Comparison of ENCODE assay signal across 1 cellular context in the genomic region with DNA sequence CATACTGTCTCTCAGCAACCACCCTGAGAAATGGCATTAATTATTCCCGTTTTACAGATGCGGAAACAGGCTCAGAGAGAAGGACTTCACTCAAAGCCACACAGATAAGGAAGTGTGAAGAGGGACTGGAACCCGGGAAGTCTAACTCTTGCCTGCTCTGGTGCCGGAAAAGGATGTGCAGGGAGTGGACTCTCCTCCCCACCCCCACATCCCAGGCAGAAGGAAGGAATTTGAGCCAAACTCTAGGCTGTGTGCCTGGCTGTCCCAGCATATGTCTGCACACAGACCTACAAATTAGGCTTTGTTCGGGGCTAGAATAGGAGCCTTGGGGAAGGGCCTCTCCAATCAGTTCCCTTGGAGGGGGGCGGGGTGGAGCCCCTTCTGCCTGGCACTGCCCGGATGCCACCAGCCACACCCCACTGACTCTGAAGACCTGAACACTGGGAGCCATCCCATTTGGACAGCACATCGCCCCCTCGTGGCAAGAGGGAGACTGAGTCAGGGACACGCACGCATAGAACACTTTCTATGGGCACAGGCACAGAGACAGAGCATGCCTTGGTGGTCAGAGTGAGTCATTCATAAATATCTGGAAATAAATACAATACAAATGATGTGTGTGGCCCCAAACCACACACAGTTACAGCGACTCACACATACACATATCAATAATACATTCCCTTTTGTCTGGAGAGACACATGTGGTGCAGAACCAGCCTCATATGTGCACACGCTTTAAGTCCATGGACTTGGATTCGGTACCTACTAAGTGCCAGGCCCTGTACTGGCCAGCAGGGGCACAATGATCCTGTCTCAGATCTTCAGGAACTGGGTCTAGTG.
TF ChIP-seq lines count a peak whose summit lies in the region.

No MANE protein-coding gene starts in this region.

TF ChIP-seq in HepG2, 621 proteins besides CTCF, POLR2A, EP300 and RAD21 (continued from another document):
- TF ChIP-seq MYC (CRISPR knock-in tag; IDR thresholded peaks at IDR 0.05; ENCODE audit: borderline replicate concordance) = peak; percentile 67; the same call in 1 of the 2 replicates
- TF ChIP-seq, protein P1, sequence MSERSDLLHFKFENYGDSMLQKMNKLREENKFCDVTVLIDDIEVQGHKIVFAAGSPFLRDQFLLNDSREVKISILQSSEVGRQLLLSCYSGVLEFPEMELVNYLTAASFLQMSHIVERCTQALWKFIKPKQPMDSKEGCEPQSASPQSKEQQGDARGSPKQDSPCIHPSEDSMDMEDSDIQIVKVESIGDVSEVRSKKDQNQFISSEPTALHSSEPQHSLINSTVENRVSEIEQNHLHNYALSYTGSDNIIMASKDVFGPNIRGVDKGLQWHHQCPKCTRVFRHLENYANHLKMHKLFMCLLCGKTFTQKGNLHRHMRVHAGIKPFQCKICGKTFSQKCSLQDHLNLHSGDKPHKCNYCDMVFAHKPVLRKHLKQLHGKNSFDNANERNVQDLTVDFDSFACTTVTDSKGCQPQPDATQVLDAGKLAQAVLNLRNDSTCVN (CRISPR knock-in tag; IDR thresholded peaks at IDR 0.05; ENCODE audit: borderline replicate concordance) = peak; percentile 34; the same call in 1 of the 2 replicates
- TF ChIP-seq ZNF772 (CRISPR knock-in tag; IDR thresholded peaks at IDR 0.05) = 0 out of 2 replicates have a peak, but pooled peaks have one; percentile 35
- TF ChIP-seq HNRNPL (IDR thresholded peaks at IDR 0.05; ENCODE audit: low read depth, low read length) = peak; percentile 99
- TF ChIP-seq, protein P2, sequence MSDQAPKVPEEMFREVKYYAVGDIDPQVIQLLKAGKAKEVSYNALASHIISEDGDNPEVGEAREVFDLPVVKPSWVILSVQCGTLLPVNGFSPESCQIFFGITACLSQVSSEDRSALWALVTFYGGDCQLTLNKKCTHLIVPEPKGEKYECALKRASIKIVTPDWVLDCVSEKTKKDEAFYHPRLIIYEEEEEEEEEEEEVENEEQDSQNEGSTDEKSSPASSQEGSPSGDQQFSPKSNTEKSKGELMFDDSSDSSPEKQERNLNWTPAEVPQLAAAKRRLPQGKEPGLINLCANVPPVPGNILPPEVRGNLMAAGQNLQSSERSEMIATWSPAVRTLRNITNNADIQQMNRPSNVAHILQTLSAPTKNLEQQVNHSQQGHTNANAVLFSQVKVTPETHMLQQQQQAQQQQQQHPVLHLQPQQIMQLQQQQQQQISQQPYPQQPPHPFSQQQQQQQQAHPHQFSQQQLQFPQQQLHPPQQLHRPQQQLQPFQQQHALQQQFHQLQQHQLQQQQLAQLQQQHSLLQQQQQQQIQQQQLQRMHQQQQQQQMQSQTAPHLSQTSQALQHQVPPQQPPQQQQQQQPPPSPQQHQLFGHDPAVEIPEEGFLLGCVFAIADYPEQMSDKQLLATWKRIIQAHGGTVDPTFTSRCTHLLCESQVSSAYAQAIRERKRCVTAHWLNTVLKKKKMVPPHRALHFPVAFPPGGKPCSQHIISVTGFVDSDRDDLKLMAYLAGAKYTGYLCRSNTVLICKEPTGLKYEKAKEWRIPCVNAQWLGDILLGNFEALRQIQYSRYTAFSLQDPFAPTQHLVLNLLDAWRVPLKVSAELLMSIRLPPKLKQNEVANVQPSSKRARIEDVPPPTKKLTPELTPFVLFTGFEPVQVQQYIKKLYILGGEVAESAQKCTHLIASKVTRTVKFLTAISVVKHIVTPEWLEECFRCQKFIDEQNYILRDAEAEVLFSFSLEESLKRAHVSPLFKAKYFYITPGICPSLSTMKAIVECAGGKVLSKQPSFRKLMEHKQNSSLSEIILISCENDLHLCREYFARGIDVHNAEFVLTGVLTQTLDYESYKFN (CRISPR knock-in tag; conservative IDR thresholded peaks at IDR 0.05) = no peak
- no peak for TF ChIP-seq PHF5A (CRISPR knock-in tag; IDR thresholded peaks at IDR 0.05; ENCODE audit: low read depth, unreplicated experiment)
- no peak for TF ChIP-seq ATRX (CRISPR knock-in tag; IDR thresholded peaks at IDR 0.05; ENCODE audit: borderline replicate concordance)
- TF ChIP-seq ZFP90 (CRISPR knock-in tag; IDR thresholded peaks at IDR 0.05; ENCODE audit: borderline replicate concordance) = no peak
- no peak for TF ChIP-seq SUZ12 (IDR thresholded peaks at IDR 0.05; ENCODE audit: low read depth, low read length)
- peak; percentile 14; the same call in 1 of the 2 replicates for TF ChIP-seq MIER3 (CRISPR knock-in tag; IDR thresholded peaks at IDR 0.05; ENCODE audit: borderline replicate concordance)
- peak; percentile 72 for TF ChIP-seq HDAC2 (CRISPR knock-in tag; IDR thresholded peaks at IDR 0.05)
- TF ChIP-seq GFI1 (CRISPR knock-in tag; IDR thresholded peaks at IDR 0.05; ENCODE audit: borderline replicate concordance) = peak; percentile 76; the same call in 1 of the 2 replicates
- TF ChIP-seq ZBTB7B (CRISPR knock-in tag; IDR thresholded peaks at IDR 0.05) = peak; percentile 55
- no peak for TF ChIP-seq REXO4 (CRISPR knock-in tag; IDR thresholded peaks at IDR 0.05; ENCODE audit: borderline replicate concordance)
- TF ChIP-seq MYNN (CRISPR knock-in tag; IDR thresholded peaks at IDR 0.05; ENCODE audit: low read depth) = no peak
- no peak for TF ChIP-seq MAFG (CRISPR knock-in tag; IDR thresholded peaks at IDR 0.05)
- TF ChIP-seq GABPB1 (CRISPR knock-in tag; IDR thresholded peaks at IDR 0.05) = no peak
